In genomic region chr5:140311011-140311467, GRCh38 we compare ENCODE assay signal across 9 cellular contexts. TPM values are rescaled to one million over a fixed set of nuclear protein-coding genes. Genes with fewer than 3 reads are reported as not detected.
DNase-seq lines count a peak whose midpoint lies in the region; ATAC-seq and TF ChIP-seq lines count a peak whose summit lies in the region.
"Had no signal": no experiment of that assay in that cellular context is flagged by ENCODE, and none has a peak within 500 bp of the region (broad histone marks: within the 10 kb centered on the region; RNA-seq: fewer than 3 reads in every experiment).

No MANE protein-coding gene starts in this region.

- TF ChIP-seq CTCF in heart right ventricle (IDR thresholded peaks at IDR 0.05) (no peak), colonic mucosa (IDR thresholded peaks at IDR 0.05) (no peak), lower lobe of right lung (IDR thresholded peaks at IDR 0.05) (no peak), tibial nerve (IDR thresholded peaks at IDR 0.05) (no peak)

- intact Hi-C loops in heart right ventricle (cut with DNase I): no loop called here
- intact Hi-C loops in Right ventricle myocardium inferior (cut with DNase I): no loop called here
- intact Hi-C loops in colonic mucosa (cut with DNase I): no loop called here
- intact Hi-C loops in lower lobe of right lung (cut with DNase I): no loop called here
- intact Hi-C loops in aorta (cut with DNase I): no loop called here

- H3K9me3 ChIP-seq in heart right ventricle: no peaks in the 10 kb centered on the region
- no peaks in the 10 kb centered on the region for H3K9me3 ChIP-seq in colonic mucosa
- no peaks in the 10 kb centered on the region for H3K9me3 ChIP-seq in lower lobe of right lung
- H3K9me3 ChIP-seq in aorta (ENCODE audit: control insufficient read depth, low read length): no peaks in the 10 kb centered on the region
- no peaks in the 10 kb centered on the region for H3K9me3 ChIP-seq in tibial nerve

- H3K4me1 ChIP-seq in heart right ventricle (peaks cover 4 to 46% (median 32%) of the 10 kb centered on the region in 9 donors), colonic mucosa (no peaks in the 10 kb centered on the region), lower lobe of right lung (peaks cover 30% of the 10 kb centered on the region), aorta (ENCODE audit: control insufficient read depth in 1 of 2, insufficient read depth in 2 of 2, low read length in 2 of 2) (peaks cover 3 to 7% of the 10 kb centered on the region in 2 donors), tibial nerve (peaks cover 0 to 14% (median 5%) of the 10 kb centered on the region in 4 donors)

- no peak overlapping the region for H3K4me3 ChIP-seq in heart right ventricle
- H3K4me3 ChIP-seq in colonic mucosa: no peak overlapping the region
- H3K4me3 ChIP-seq in lower lobe of right lung: no peak overlapping the region
- H3K4me3 ChIP-seq in aorta (ENCODE audit: low read length in 2 of 2): no peak overlapping the region
- no peak overlapping the region for H3K4me3 ChIP-seq in tibial nerve

- H3K36me3 ChIP-seq in heart right ventricle: no peaks in the 10 kb centered on the region
- no peaks in the 10 kb centered on the region for H3K36me3 ChIP-seq in colonic mucosa
- H3K36me3 ChIP-seq in lower lobe of right lung: no peaks in the 10 kb centered on the region
- no peaks in the 10 kb centered on the region for H3K36me3 ChIP-seq in aorta (ENCODE audit: control insufficient read depth in 1 of 2, insufficient read depth in 2 of 2, low read length in 1 of 2)
- H3K36me3 ChIP-seq in tibial nerve: no peaks in the 10 kb centered on the region

- H3K9ac ChIP-seq in colonic mucosa (ENCODE audit: low read depth in 2 of 2, low read length in 2 of 2): no peak overlapping the region

- no peaks in the 10 kb centered on the region for H3K27me3 ChIP-seq in heart right ventricle
- H3K27me3 ChIP-seq in colonic mucosa: no peaks in the 10 kb centered on the region
- H3K27me3 ChIP-seq in lower lobe of right lung (ENCODE audit: low read depth): no peaks in the 10 kb centered on the region
- no peaks in the 10 kb centered on the region for H3K27me3 ChIP-seq in aorta (ENCODE audit: control insufficient read depth in 1 of 2, insufficient read depth in 2 of 2, low read length in 1 of 2)
- no peaks in the 10 kb centered on the region for H3K27me3 ChIP-seq in tibial nerve

- TF ChIP-seq POLR2A in tibial nerve (IDR thresholded peaks at IDR 0.05): no peak

- H3K27ac ChIP-seq in heart right ventricle (peak overlapping the region in 8 of 10 donors; percentile 21 to 87 (median 78)), colonic mucosa (peak overlapping the region; percentile 54), lower lobe of right lung (no peak overlapping the region), aorta (ENCODE audit: low read depth in 1 of 2, low read length in 2 of 2) (no peak overlapping the region), tibial nerve (peak overlapping the region in 1 of 4 donors; percentile 65)

- ATAC-seq in heart right ventricle: peak in 4 of 8 donors; percentile 23 to 40 (median 28)
- no peak for ATAC-seq in Right ventricle myocardium inferior
- ATAC-seq in lower lobe of right lung: peak; percentile 41 to 59
- peak; percentile 76 for ATAC-seq in aorta (ENCODE audit: low FRiP score)
- ATAC-seq in HG03045 (IDR thresholded peaks at IDR 0.05; ENCODE audit: unreplicated experiment): no peak
- no peak for ATAC-seq in HG02870 (IDR thresholded peaks at IDR 0.05; ENCODE audit: unreplicated experiment)

- WGBS in heart right ventricle, 2 donors: 81 to 87% methylated on average over 5 of the region's 5 CpGs
- 71 to 73% methylated on average over 5 of the region's 5 CpGs for WGBS in aorta, 2 donors
- 79 to 80% methylated on average over 5 of the region's 5 CpGs for WGBS in tibial nerve, 2 donors

- TF ChIP-seq EP300 in tibial nerve (IDR thresholded peaks at IDR 0.05): no peak

- DNase-seq in heart right ventricle: no peak
- DNase-seq in Right ventricle myocardium inferior (ENCODE audit: missing footprints): no peak
- peak; percentile 29 for DNase-seq in colonic mucosa
- no peak for DNase-seq in lower lobe of right lung
- no peak for DNase-seq in aorta
- no peak for DNase-seq in tibial nerve (ENCODE audit: low spot score in 2 of 2)

RNA-seq across cellular contexts. Expression of gene PFDN1, which starts 8.1 kb away (rescaled TPM):
- total RNA-seq in heart right ventricle (10 to 100 TPM; 56.8 to 94.0 (median 77.0) TPM), Right ventricle myocardium inferior (80.6 TPM), colonic mucosa (10 to 100 TPM; 41.2 to 41.4 TPM), lower lobe of right lung (47.1 TPM), aorta (10 to 100 TPM; 31.8 to 43.6 TPM), tibial nerve (100 to 1,000 TPM in 3 of 4 donors, 10 to 100 TPM in 1; 98.2 to 146 (median 109) TPM)
- polyA plus RNA-seq in heart right ventricle (100 to 1,000 TPM in 1 of 2 donors, 10 to 100 TPM in 1; 95.1 to 100 TPM), aorta (10 to 100 TPM; 74.1 to 89.5 TPM)

RNA-seq across cellular contexts. Expression of gene HBEGF, which starts 35.4 kb away (rescaled TPM):
- total RNA-seq in heart right ventricle (100 to 1,000 TPM in 2 of 10 donors, 10 to 100 TPM in 8; 18.5 to 121 (median 33.3) TPM), Right ventricle myocardium inferior (20.2 TPM), colonic mucosa (10 to 100 TPM in 1 of 2 donors, 1 to 10 TPM in 1; 4.3 to 14.6 TPM), lower lobe of right lung (43.2 TPM), aorta (10 to 100 TPM; 14.5 to 30.2 TPM), tibial nerve (10 to 100 TPM; 27.1 to 30.9 (median 27.8) TPM)
- polyA plus RNA-seq in heart right ventricle (10 to 100 TPM; 14.6 to 33.5 TPM), aorta (1 to 10 TPM; 2.0 to 2.3 TPM)

RNA-seq across cellular contexts. Expression of gene SLC4A9, which starts 49.0 kb away (rescaled TPM):
- under 1 TPM in 2 of 10 donors, not detected in 8; 0.10 to 0.34 TPM for total RNA-seq in heart right ventricle
- under 1 TPM; 0.01 to 0.29 TPM for polyA plus RNA-seq in heart right ventricle
- total RNA-seq in Right ventricle myocardium inferior: not detected
- total RNA-seq in colonic mucosa: under 1 TPM in 1 of 2 donors, not detected in 1; 0.42 TPM
- total RNA-seq in lower lobe of right lung: 0.32 TPM
- not detected for total RNA-seq in aorta
- polyA plus RNA-seq in aorta: not detected
- total RNA-seq in tibial nerve: not detected
- total RNA-seq: neural crest cell had no signal

Comparison
In these comparisons a context has a peak if more than half of its experiments do, and no peak if none do; other contexts are left out.
1. ATAC-seq: peak in lower lobe of right lung (2 of 2) and aorta (single experiment); none in Right ventricle myocardium inferior (single experiment), HG03045 (single experiment) and HG02870 (single experiment).
2. H3K27ac ChIP-seq: peak in heart right ventricle (8 of 10) and colonic mucosa (single experiment); none in lower lobe of right lung (single experiment) and aorta (0 of 2).